In the genomic region with DNA sequence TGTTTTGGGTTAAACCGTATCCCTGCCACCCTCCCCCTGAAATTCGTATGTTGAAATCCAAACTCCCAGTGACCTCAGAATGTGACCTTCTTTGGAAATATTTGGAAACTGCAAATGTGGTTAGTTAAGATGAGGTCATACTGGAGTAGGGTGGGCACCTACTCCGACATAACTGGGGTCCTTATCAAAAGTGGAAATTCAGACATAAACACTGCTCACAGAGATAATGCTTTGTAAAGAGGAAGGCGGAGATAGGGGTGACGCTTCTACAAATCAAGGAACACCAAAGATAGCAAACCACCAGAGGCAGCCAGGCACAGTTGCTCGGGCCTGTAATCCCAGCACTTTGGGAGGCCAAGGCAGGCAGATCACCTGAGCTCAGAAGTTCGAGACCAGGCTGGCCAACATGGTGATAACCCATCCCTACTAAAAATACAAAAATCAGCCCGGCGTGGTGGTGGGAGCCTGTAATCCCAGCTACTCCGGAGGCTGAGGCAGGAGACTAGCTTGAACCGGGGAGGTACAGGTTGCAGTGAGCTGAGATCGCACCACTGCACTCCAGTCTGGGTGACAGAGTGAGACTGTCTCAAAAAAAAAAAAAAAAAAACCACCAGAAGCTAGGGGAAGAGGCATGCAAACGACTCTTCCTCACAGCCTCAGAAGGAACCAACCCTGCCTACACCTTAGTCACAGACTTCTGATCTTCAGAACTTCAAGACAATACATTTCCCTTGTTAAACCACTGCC, we compare ENCODE assay signal across 9 cellular contexts. TPM values are rescaled to one million over a fixed set of nuclear protein-coding genes. Genes with fewer than 3 reads are reported as not detected.
A peak's percentile ranks its signal among the peaks of the same experiment; 100 is the strongest.
DNase-seq lines count a peak whose midpoint lies in the region; ATAC-seq, FAIRE-seq and TF ChIP-seq lines count a peak whose summit lies in the region.
"Had no signal": no experiment of that assay in that cellular context is flagged by ENCODE, and none has a peak within 500 bp of the region (broad histone marks: within the 10 kb centered on the region; RNA-seq: fewer than 3 reads in every experiment).

No MANE protein-coding gene starts in this region.

- no peak for TF ChIP-seq CTCF in natural killer cell (IDR thresholded peaks at IDR 0.05)
- no peak for TF ChIP-seq CTCF in kidney (IDR thresholded peaks at IDR 0.05; ENCODE audit: borderline replicate concordance, extremely low read depth, insufficient read depth)
- no peak for TF ChIP-seq CTCF in Calu3 (IDR thresholded peaks at IDR 0.05; ENCODE audit: unreplicated experiment)

- H3K4me3 ChIP-seq in kidney (ENCODE audit: low read length in 2 of 2) = no peak overlapping the region
- H3K4me3 ChIP-seq: A549 had no signal

- peak; percentile 91 to 98 for ATAC-seq in activated CD4-positive, CD25-positive, alpha-beta regulatory T cell treated with anti-CD3 and anti-CD28 coated beads, Interleukin-2, amount 50 U/mL, for 24 hours
- ATAC-seq in HG03520 (IDR thresholded peaks at IDR 0.05; ENCODE audit: unreplicated experiment) = peak; percentile 56
- peak; percentile 79 to 89 (median 85) for ATAC-seq in natural killer cell

- no peak overlapping the region for H3K27ac ChIP-seq in kidney (ENCODE audit: low read depth in 2 of 2, low read length in 2 of 2)
- H3K27ac ChIP-seq: A549 had no signal

- H3K9ac ChIP-seq in kidney (ENCODE audit: low read length in 2 of 2) = no peak overlapping the region

- no peak overlapping the region for H3K4me3 Mint-ChIP-seq in natural killer cell
- H3K4me3 Mint-ChIP-seq in Calu3 (ENCODE audit: low read depth, unreplicated experiment) = no peak overlapping the region

- H3K27ac Mint-ChIP-seq in natural killer cell = peak overlapping the region; percentile 41 to 71
- H3K27ac Mint-ChIP-seq in Calu3 (ENCODE audit: unreplicated experiment) = no peak overlapping the region

- CTCF ChIA-PET in Calu3 (lab: Charles Lee) = interaction anchor here (0.6 to 1.7 kb wide), 3 partner anchors 9 to 759 kb away, joined by 3 to 5 read pairs (median 4); no protein-coding TSS in a partner anchor

- H3K4me1 ChIP-seq in kidney (ENCODE audit: control insufficient read depth in 1 of 2, insufficient read depth in 1 of 2, low read depth in 1 of 2, low read length in 2 of 2) = peaks cover 4 to 7% of the 10 kb centered on the region in 2 donors

- intact Hi-C loops in natural killer cell (cut with micrococcal nuclease) = no loop called here
- intact Hi-C loops in kidney (cut with DNase I) = no loop called here
- intact Hi-C loops in Calu3 (cut with micrococcal nuclease; ENCODE audit: unreplicated experiment) = no loop called here

- no peak for DNase-seq in activated CD4-positive, CD25-positive, alpha-beta regulatory T cell (lab: John Stamatoyannopoulos, UW)
- DNase-seq in activated T-cell treated with anti-CD3 and anti-CD28 coated beads for 48 hours (ENCODE audit: low read depth) = peak; percentile 14
- DNase-seq in natural killer cell = no peak
- no peak for DNase-seq in kidney
- DNase-seq in Calu3 = no peak
- DNase-seq in DMS79 treated with DMSO at 0.1 percent for 48 hours (lab: John Stamatoyannopoulos, UW) = no peak

- H3K9me3 Mint-ChIP-seq in natural killer cell (no peaks in the 10 kb centered on the region), Calu3 (ENCODE audit: low read depth, unreplicated experiment) (no peaks in the 10 kb centered on the region)

- H3K36me3 Mint-ChIP-seq in natural killer cell = no peaks in the 10 kb centered on the region
- H3K36me3 Mint-ChIP-seq in Calu3 (ENCODE audit: insufficient read depth, unreplicated experiment) = peaks cover 4% of the 10 kb centered on the region

- H3K9me3 ChIP-seq in kidney (ENCODE audit: control insufficient read depth in 1 of 2, low read length in 2 of 2) = no peaks in the 10 kb centered on the region
- H3K9me3 ChIP-seq: A549 had no signal

- H3K4me1 Mint-ChIP-seq in natural killer cell = peaks cover 9 to 19% of the 10 kb centered on the region in 2 donors
- H3K4me1 Mint-ChIP-seq in Calu3 (ENCODE audit: low read depth, unreplicated experiment) = peaks cover 13% of the 10 kb centered on the region

- no peak for FAIRE-seq in kidney (lab: Jason Lieb, UNC)
- FAIRE-seq: A549 had no signal

- no TSS peak for BruUV-seq in Calu3 (replicated peaks; lab: Mats Ljungman, UMichigan)

- H3K27me3 Mint-ChIP-seq in natural killer cell (ENCODE audit: low read depth in 2 of 2) = peaks cover 0 to 3% of the 10 kb centered on the region in 2 donors
- H3K27me3 Mint-ChIP-seq in Calu3 (ENCODE audit: unreplicated experiment) = no peaks in the 10 kb centered on the region

- H3K36me3 ChIP-seq in kidney (ENCODE audit: control insufficient read depth in 1 of 2, insufficient read depth in 2 of 2, low read length in 2 of 2) = no peaks in the 10 kb centered on the region

RNA-seq across cellular contexts. Expression of gene CHD2, which starts 51.1 kb away (rescaled TPM):
- total RNA-seq in natural killer cell = 100 to 1,000 TPM; 418 to 449 (median 441) TPM
- total RNA-seq in kidney = 137 TPM
- polyA plus RNA-seq in kidney (ENCODE audit: insufficient read depth, low read depth, low replicate concordance) = 22.5 TPM
- total RNA-seq in Calu3 (2022) = 127 and 140 TPM in 2 replicates
